Comparison of ENCODE assay signal across 9 cellular contexts in genomic region chr1:182786223-182787001, GRCh38. TPM values are rescaled to one million over a fixed set of nuclear protein-coding genes. Genes with fewer than 3 reads are reported as not detected.
DNase-seq lines count a peak whose midpoint lies in the region; ATAC-seq and TF ChIP-seq lines count a peak whose summit lies in the region.
"Had no signal": no experiment of that assay in that cellular context is flagged by ENCODE, and none has a peak within 500 bp of the region (broad histone marks: within the 10 kb centered on the region; RNA-seq: fewer than 3 reads in every experiment).

No MANE protein-coding gene starts in this region.

- peak overlapping the region; percentile 26 for H3K27ac Mint-ChIP-seq in activated CD4-positive, alpha-beta T cell treated with anti-CD3 and anti-CD28 coated beads, Interleukin-2, amount 10 ng/mL, durations not matched to agents 24 days and 14 days
- no peak overlapping the region for H3K27ac Mint-ChIP-seq in nephron
- H3K27ac Mint-ChIP-seq: dendritic cell treated with granulocyte-macrophage colony-stimulating factor and Interleukin-4, amounts not matched to agents 40 ng/mL and 50 ng/mL, for 4 days had no signal

- H3K4me3 Mint-ChIP-seq in activated CD4-positive, alpha-beta T cell treated with anti-CD3 and anti-CD28 coated beads, Interleukin-2, amount 10 ng/mL, durations not matched to agents 24 days and 14 days = no peak overlapping the region
- peak overlapping the region in 2 of 3 experiments; percentile 43 to 69 for H3K4me3 Mint-ChIP-seq in nephron
- H3K4me3 Mint-ChIP-seq: dendritic cell treated with granulocyte-macrophage colony-stimulating factor and Interleukin-4, amounts not matched to agents 40 ng/mL and 50 ng/mL, for 4 days had no signal

- WGBS in upper lobe of left lung, 2 donors = 51% methylated on average over 6 of the region's 6 CpGs

- H3K9me3 Mint-ChIP-seq in activated CD4-positive, alpha-beta T cell treated with anti-CD3 and anti-CD28 coated beads, Interleukin-2, amount 10 ng/mL, durations not matched to agents 24 days and 14 days = no peaks in the 10 kb centered on the region
- no peaks in the 10 kb centered on the region for H3K9me3 Mint-ChIP-seq in nephron
- H3K9me3 Mint-ChIP-seq: dendritic cell treated with granulocyte-macrophage colony-stimulating factor and Interleukin-4, amounts not matched to agents 40 ng/mL and 50 ng/mL, for 4 days had no signal

- no peaks in the 10 kb centered on the region for H3K36me3 ChIP-seq in upper lobe of left lung

- no peaks in the 10 kb centered on the region for H3K27me3 ChIP-seq in upper lobe of left lung

- no peak for TF ChIP-seq POLR2A in upper lobe of left lung (IDR thresholded peaks at IDR 0.05)

- H3K36me3 Mint-ChIP-seq in activated CD4-positive, alpha-beta T cell treated with anti-CD3 and anti-CD28 coated beads, Interleukin-2, amount 10 ng/mL, durations not matched to agents 24 days and 14 days (ENCODE audit: low read depth) = no peaks in the 10 kb centered on the region
- H3K36me3 Mint-ChIP-seq in nephron (ENCODE audit: low read depth) = no peaks in the 10 kb centered on the region

- peaks cover 9 to 23% (median 16%) of the 10 kb centered on the region in 4 donors for H3K4me1 ChIP-seq in upper lobe of left lung

- intact Hi-C loops in activated CD4-positive, alpha-beta T cell treated with anti-CD3 and anti-CD28 coated beads, Interleukin-2, amount 10 ng/mL, durations not matched to agents 24 days and 14 days (cut with micrococcal nuclease) = loop anchor here (10.0 kb wide), 1 partner anchor 642 kb away; no protein-coding TSS in a partner anchor

- peak; percentile 96 for TF ChIP-seq CTCF in 22Rv1 (IDR thresholded peaks at IDR 0.05)
- TF ChIP-seq CTCF in GM12875 (IDR thresholded peaks at IDR 0.05; ENCODE audit: borderline replicate concordance, insufficient read depth, low read depth, low read length) = peak; percentile 80
- peak; percentile 61 to 77 (median 74) for TF ChIP-seq CTCF in nephron (IDR thresholded peaks at IDR 0.05; ENCODE audit: unreplicated experiment in 3 of 3)
- peak; percentile 42 to 62 (median 50) for TF ChIP-seq CTCF in upper lobe of left lung (IDR thresholded peaks at IDR 0.05)

- peaks cover 22% of the 10 kb centered on the region for H3K4me1 Mint-ChIP-seq in activated CD4-positive, alpha-beta T cell treated with anti-CD3 and anti-CD28 coated beads, Interleukin-2, amount 10 ng/mL, durations not matched to agents 24 days and 14 days
- peaks cover 13% of the 10 kb centered on the region for H3K4me1 Mint-ChIP-seq in nephron

- H3K27ac ChIP-seq in 22Rv1 = no peak overlapping the region
- no peak overlapping the region for H3K27ac ChIP-seq in epithelial cell of prostate
- H3K27ac ChIP-seq in upper lobe of left lung = peak overlapping the region in 3 of 4 donors; percentile 3 to 57 (median 21)

- DNase-seq in NCI-H446 (lab: John Stamatoyannopoulos, UW) = peak; percentile 35 to 81
- peak; percentile 79 for DNase-seq in activated CD4-positive, alpha-beta T cell treated with anti-CD3 and anti-CD28 coated beads, Interleukin-2, amount 10 ng/mL, durations not matched to agents 24 days and 14 days
- peak; percentile 14 for DNase-seq in epithelial cell of prostate (ENCODE audit: low read depth, low spot score)
- peak in 1 of 2 donors; percentile 71 for DNase-seq in upper lobe of left lung

- no peaks in the 10 kb centered on the region for H3K9me3 ChIP-seq in upper lobe of left lung

- peaks cover 18% of the 10 kb centered on the region for H3K27me3 Mint-ChIP-seq in activated CD4-positive, alpha-beta T cell treated with anti-CD3 and anti-CD28 coated beads, Interleukin-2, amount 10 ng/mL, durations not matched to agents 24 days and 14 days
- H3K27me3 Mint-ChIP-seq in nephron (ENCODE audit: low read depth) = peaks cover 37% of the 10 kb centered on the region

- ATAC-seq in upper lobe of left lung (ENCODE audit: low FRiP score in 2 of 2) (peak; percentile 52 to 65), GM19035 (IDR thresholded peaks at IDR 0.05; ENCODE audit: unreplicated experiment) (no peak)

- no peak overlapping the region for H3K4me3 ChIP-seq in GM12875 (ENCODE audit: low read depth, low read length)
- no peak overlapping the region for H3K4me3 ChIP-seq in upper lobe of left lung

- no peak for TF ChIP-seq EP300 in upper lobe of left lung (IDR thresholded peaks at IDR 0.05)

RNA-seq across cellular contexts. Expression of gene NPL, which starts 3.2 kb away (rescaled TPM):
- total RNA-seq in activated CD4-positive, alpha-beta T cell treated with anti-CD3 and anti-CD28 coated beads, Interleukin-2, amount 10 ng/mL, durations not matched to agents 24 days and 14 days = 4.4 and 5.5 TPM in 2 replicates
- total RNA-seq in upper lobe of left lung = 10 to 100 TPM; 16.6 to 99.5 (median 33.2) TPM

RNA-seq across cellular contexts. Expression of gene DHX9, which starts 52.7 kb away (rescaled TPM):
- total RNA-seq in activated CD4-positive, alpha-beta T cell treated with anti-CD3 and anti-CD28 coated beads, Interleukin-2, amount 10 ng/mL, durations not matched to agents 24 days and 14 days = 344 and 355 TPM in 2 replicates
- 100 to 1,000 TPM in 2 of 6 donors, 10 to 100 TPM in 4; 53.4 to 134 (median 91.7) TPM for total RNA-seq in upper lobe of left lung

Comparison
In these comparisons a context has a peak if more than half of its experiments do, and no peak if none do; other contexts are left out.
1. H3K27ac ChIP-seq: peak in upper lobe of left lung (3 of 4); none in 22Rv1 (single experiment) and epithelial cell of prostate (single experiment).
2. Peak in every context shown above with its lines, with median percentiles within 50 percentile points of each other: CTCF ChIP-seq.